Comparison of ENCODE assay signal across 34 cellular contexts in the genomic region with DNA sequence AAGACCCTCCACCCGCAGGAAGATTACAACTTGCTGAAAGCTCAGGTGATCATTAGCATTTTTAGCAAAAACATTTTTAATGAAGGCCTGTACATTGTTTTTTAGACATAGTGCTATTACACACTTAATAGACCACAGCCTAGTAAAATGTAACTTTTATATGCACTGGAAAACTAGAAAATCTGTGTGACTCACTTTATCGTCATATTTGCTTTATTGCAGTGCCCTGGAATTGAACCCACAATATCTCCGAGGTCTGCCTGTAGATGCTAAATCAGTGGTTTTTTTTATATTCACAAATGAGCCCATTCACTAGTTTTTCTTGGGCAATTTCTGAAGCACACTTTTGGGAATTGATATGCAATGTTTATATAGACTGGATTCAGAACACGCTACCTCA.
"Had no signal": no experiment of that assay in that cellular context is flagged by ENCODE, and none has a peak within 500 bp of the region (broad histone marks: within the 10 kb centered on the region; RNA-seq: fewer than 3 reads in every experiment).

No MANE protein-coding gene starts in this region.

- DNase-seq: Karpas-422, Kasumi-1, KG1, MG63, MM.1S, MV-4-11, NCI-H1092, NCI-H1092 treated with DMSO at 0.1 percent for 48 hours, NCI-H1105, NCI-H1105 treated with DMSO at 0.1 percent for 48 hours, NCI-H1417, NCI-H1417 treated with DMSO at 0.1 percent for 48 hours, NCI-H1436, NCI-H1436 treated with DMSO at 0.1 percent for 48 hours, NCI-H146, NCI-H1694, NCI-H1694 treated with DMSO at 0.1 percent for 48 hours, NCI-H187, NCI-H187 treated with DMSO at 0.1 percent for 48 hours, NCI-H1930, NCI-H2029, NCI-H2029 treated with DMSO at 0.1 percent for 48 hours, NCI-H2081, NCI-H2081 treated with DMSO at 0.1 percent for 48 hours, NCI-H2107, NCI-H2171, NCI-H2171 treated with DMSO at 0.1 percent for 48 hours, NCI-H2227 treated with DMSO at 0.1 percent for 48 hours, NCI-H226, NCI-H345, NCI-H446, NCI-H446 treated with DMSO at 0.1 percent for 48 hours, NCI-H510A had no signal

- H3K9ac ChIP-seq: KMS-11 had no signal

- H3K36me3 ChIP-seq: MG63 had no signal

- H3K27me3 ChIP-seq: MG63 had no signal

- H3K4me3 ChIP-seq: MG63 had no signal

- H3K4me2 ChIP-seq: KMS-11 had no signal

- H3K9me3 ChIP-seq: MG63 had no signal

- H3K27ac ChIP-seq: KMS-11 had no signal
